In genomic region chr19:20661150-20661819, GRCh38 we compare ENCODE assay signal across 1 cellular context.
TF ChIP-seq lines count a peak whose summit lies in the region.

Gene ZNF626, minus strand, starts transcription at chr19:20661571. Its CDS starts 125 bp downstream, at chr19:20661446.

TF ChIP-seq in WTC11, 78 proteins besides CTCF, POLR2A, EP300 and RAD21 (continued from another document):
- TF ChIP-seq E2F4 (CRISPR knock-in tag; IDR thresholded peaks at IDR 0.05; ENCODE audit: borderline replicate concordance, low read depth): no peak
- no peak for TF ChIP-seq CBFB (CRISPR knock-in tag; IDR thresholded peaks at IDR 0.05; ENCODE audit: low read depth)
- TF ChIP-seq NFYB (CRISPR knock-in tag; conservative IDR thresholded peaks at IDR 0.05; ENCODE audit: low read depth): peak; percentile 95
- no peak for TF ChIP-seq SMAD4 (CRISPR knock-in tag; IDR thresholded peaks at IDR 0.05)
- no peak for TF ChIP-seq TCF7 (CRISPR knock-in tag; IDR thresholded peaks at IDR 0.05; ENCODE audit: low read depth)
- TF ChIP-seq ZNF512 (CRISPR knock-in tag; IDR thresholded peaks at IDR 0.05; ENCODE audit: borderline replicate concordance): no peak
